In the genomic region with DNA sequence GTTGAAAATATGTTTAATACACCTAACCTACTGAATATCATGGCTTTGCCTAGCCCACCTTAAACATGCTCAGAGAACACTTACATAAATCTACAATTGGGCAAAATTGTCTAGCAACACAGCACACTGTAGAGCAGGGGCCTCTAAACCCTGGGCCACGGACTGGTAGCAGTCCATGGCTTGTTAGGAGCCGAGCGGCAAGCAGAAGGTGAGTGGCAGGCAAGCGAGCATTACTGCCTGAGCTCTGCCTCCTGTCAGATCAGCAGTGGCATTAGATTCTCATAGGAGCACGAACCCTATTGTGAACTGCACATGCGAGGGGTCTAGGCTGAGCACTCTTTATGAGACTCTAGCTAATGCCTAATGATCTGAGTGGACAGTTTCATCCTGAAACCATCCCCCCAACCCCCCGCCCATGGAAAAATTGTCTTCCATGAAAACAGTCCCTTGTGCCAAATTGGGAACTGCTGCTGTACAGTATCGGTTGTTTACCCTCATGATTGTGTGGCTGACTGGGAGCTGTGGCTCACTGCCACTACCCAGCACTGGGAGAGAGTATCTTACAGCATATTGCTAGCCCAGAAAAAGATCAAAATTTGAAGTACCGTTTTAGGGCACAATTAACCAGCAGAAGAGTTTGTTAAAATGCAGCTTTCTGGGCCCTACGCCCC, we compare ENCODE assay signal across 9 cellular contexts. TPM values are rescaled to one million over a fixed set of nuclear protein-coding genes. Genes with fewer than 3 reads are reported as not detected.
DNase-seq lines count a peak whose midpoint lies in the region; ATAC-seq and TF ChIP-seq lines count a peak whose summit lies in the region.
"Had no signal": no experiment of that assay in that cellular context is flagged by ENCODE, and none has a peak within 500 bp of the region (broad histone marks: within the 10 kb centered on the region; RNA-seq: fewer than 3 reads in every experiment).

No MANE protein-coding gene starts in this region.

- no peak overlapping the region for H3K4me3 ChIP-seq in body of pancreas
- no peak overlapping the region for H3K4me3 ChIP-seq in mesenchymal stem cell (ENCODE audit: insufficient read depth in 1 of 2, low read depth in 1 of 2, low read length in 2 of 2)
- H3K4me3 ChIP-seq in uterus = no peak overlapping the region
- H3K4me3 ChIP-seq: MG63 had no signal

- no peak overlapping the region for H2BK120ac ChIP-seq in mesenchymal stem cell (ENCODE audit: low read depth, low read length)

- H3K27ac ChIP-seq in body of pancreas = peak overlapping the region; percentile 27 to 67 (median 52)
- H3K27ac ChIP-seq in mesenchymal stem cell (ENCODE audit: low read length, poor library complexity, severe bottlenecking) = peak overlapping the region; percentile 67
- H3K27ac ChIP-seq in uterus = peak overlapping the region; percentile 80 to 87

- peak overlapping the region; percentile 67 for H4K8ac ChIP-seq in mesenchymal stem cell (ENCODE audit: low read length)

- no peak overlapping the region for H2AFZ ChIP-seq in mesenchymal stem cell (ENCODE audit: low read depth, low read length)

- H3K79me1 ChIP-seq in mesenchymal stem cell (replicated peaks; ENCODE audit: low read length, poor library complexity, severe bottlenecking) = peaks cover 12% of the 10 kb centered on the region

- H3K9me3 ChIP-seq in body of pancreas = no peaks in the 10 kb centered on the region
- H3K9me3 ChIP-seq in mesenchymal stem cell (ENCODE audit: control insufficient read depth, low read length) = no peaks in the 10 kb centered on the region
- H3K9me3 ChIP-seq in uterus = no peaks in the 10 kb centered on the region
- H3K9me3 ChIP-seq: MG63 had no signal

- H3K18ac ChIP-seq in mesenchymal stem cell (ENCODE audit: low read depth in 1 of 2, low read length in 2 of 2) = peak overlapping the region; percentile 69 to 81

- H3K14ac ChIP-seq in mesenchymal stem cell (ENCODE audit: low read length in 2 of 2) = no peak overlapping the region

- 24 to 37% methylated on average over 7 to 10 of the region's 10 CpGs for WGBS in body of pancreas, 2 donors
- WGBS in mesenchymal stem cell = 70% methylated on average over 10 of the region's 10 CpGs

- intact Hi-C loops in Right ventricle myocardium inferior (cut with DNase I) = loop anchor here (1.0 to 10.0 kb wide), 4 partner anchors 164 to 411 kb away; no protein-coding TSS in a partner anchor
- intact Hi-C loops in cardiac septum (cut with DNase I) = loop anchor here (2.0 to 5.0 kb wide), 4 partner anchors 165 to 409 kb away; no protein-coding TSS in a partner anchor
- intact Hi-C loops in body of pancreas (cut with DNase I) = no loop called here
- intact Hi-C loops in uterus (cut with DNase I; ENCODE audit: low total_unique reads) = no loop called here

- peak overlapping the region; percentile 73 for H4K91ac ChIP-seq in mesenchymal stem cell (ENCODE audit: low read length)

- H2BK15ac ChIP-seq in mesenchymal stem cell (ENCODE audit: low read depth, poor library complexity, severe bottlenecking) = no peak overlapping the region

- H3K23ac ChIP-seq in mesenchymal stem cell (ENCODE audit: low read length in 2 of 2) = no peak overlapping the region

- H2BK12ac ChIP-seq in mesenchymal stem cell (ENCODE audit: low read length in 2 of 2) = peak overlapping the region; percentile 9 to 96

- ATAC-seq in Right ventricle myocardium inferior (peak; percentile 28), body of pancreas (peak; percentile 39)

- TF ChIP-seq POLR2A in body of pancreas (IDR thresholded peaks at IDR 0.05) (no peak), uterus (IDR thresholded peaks at IDR 0.05) (no peak)

- no peak overlapping the region for H2BK5ac ChIP-seq in mesenchymal stem cell (ENCODE audit: low read depth, low read length, poor library complexity, severe bottlenecking)

- H3K4me2 ChIP-seq in mesenchymal stem cell (ENCODE audit: low read length, poor library complexity, severe bottlenecking) = no peak overlapping the region

- no peaks in the 10 kb centered on the region for H3K36me3 ChIP-seq in body of pancreas (replicated peaks in 1 of 2; ENCODE audit: insufficient read depth in 1 of 2, low read depth in 2 of 2)
- peaks cover 6 to 9% of the 10 kb centered on the region in 2 experiments for H3K36me3 ChIP-seq in mesenchymal stem cell (ENCODE audit: control insufficient read depth in 1 of 2, insufficient read depth in 2 of 2, low read depth in 1 of 2, low read length in 2 of 2)
- H3K36me3 ChIP-seq in uterus = no peaks in the 10 kb centered on the region

- H3K4me1 ChIP-seq in body of pancreas = peaks cover 28% of the 10 kb centered on the region
- peaks cover 5% of the 10 kb centered on the region for H3K4me1 ChIP-seq in mesenchymal stem cell (ENCODE audit: control insufficient read depth, insufficient read depth, low read depth, low read length)
- peaks cover 5 to 6% of the 10 kb centered on the region in 2 donors for H3K4me1 ChIP-seq in uterus

- peak; percentile 53 for DNase-seq in Right ventricle myocardium inferior (ENCODE audit: missing footprints)
- DNase-seq in cardiac septum (ENCODE audit: low spot score) = no peak
- peak in 3 of 4 donors; percentile 16 to 43 (median 42) for DNase-seq in body of pancreas
- peak; percentile 46 for DNase-seq in mesenchymal stem cell
- no peak for DNase-seq in uterus
- DNase-seq in NCI-H187 treated with DMSO at 0.1 percent for 48 hours (lab: John Stamatoyannopoulos, UW) = no peak
- DNase-seq in NCI-H128 (lab: John Stamatoyannopoulos, UW; ENCODE audit: unreplicated experiment) = no peak
- no peak for DNase-seq in SKM-1 treated with dmso at 0.1 percent for 144 hours (lab: John Stamatoyannopoulos, UW; ENCODE audit: unreplicated experiment)
- DNase-seq: MG63 had no signal

- H3K9ac ChIP-seq in mesenchymal stem cell (ENCODE audit: low read length) = peak overlapping the region; percentile 86

- H3K27me3 ChIP-seq in body of pancreas (no peaks in the 10 kb centered on the region), mesenchymal stem cell (ENCODE audit: control insufficient read depth in 1 of 2, insufficient read depth in 1 of 2, low read length in 2 of 2) (no peaks in the 10 kb centered on the region), uterus (no peaks in the 10 kb centered on the region)
- H3K27me3 ChIP-seq: MG63 had no signal

- H2AK5ac ChIP-seq in mesenchymal stem cell (ENCODE audit: low read length, severe bottlenecking) = peak overlapping the region; percentile 68

- H3K4ac ChIP-seq in mesenchymal stem cell (ENCODE audit: low read depth in 1 of 2, low read length in 2 of 2) = peak overlapping the region; percentile 32 to 35

- no peak for TF ChIP-seq CTCF in body of pancreas (IDR thresholded peaks at IDR 0.05)
- TF ChIP-seq CTCF in uterus (IDR thresholded peaks at IDR 0.05) = no peak

RNA-seq across cellular contexts. Expression of gene CMSS1, which starts 26.1 kb away (rescaled TPM):
- total RNA-seq in Right ventricle myocardium inferior (37.0 TPM), cardiac septum (22.0 TPM), body of pancreas (10 to 100 TPM in 1 of 2 donors, 1 to 10 TPM in 1; 3.9 to 21.4 TPM), uterus (10 to 100 TPM in 3 of 4 donors, 1 to 10 TPM in 1; 1.8 to 41.2 (median 17.0) TPM)
- polyA plus RNA-seq in mesenchymal stem cell (2013, experiment 1 of 2) = 11.1 TPM
- polyA plus RNA-seq in mesenchymal stem cell (2013, experiment 2 of 2) = 12.6 TPM

Comparison
In these comparisons a context has a peak if more than half of its experiments do, and no peak if none do; other contexts are left out.
1. DNase-seq: peak in Right ventricle myocardium inferior (single experiment), body of pancreas (3 of 4) and mesenchymal stem cell (single experiment); none in cardiac septum (single experiment), uterus (0 of 2), NCI-H187 treated with DMSO at 0.1 percent for 48 hours (single experiment), NCI-H128 (single experiment) and SKM-1 treated with dmso at 0.1 percent for 144 hours (single experiment).
2. intact Hi-C loops: an anchor here in Right ventricle myocardium inferior (1.0 to 10.0 kb wide) and cardiac septum (2.0 to 5.0 kb wide); none called in body of pancreas and uterus.
3. Peak in every context shown above with its lines, with median percentiles within 50 percentile points of each other: H3K27ac ChIP-seq.